22 cellular contexts compared by ENCODE assay signal in the genomic region with DNA sequence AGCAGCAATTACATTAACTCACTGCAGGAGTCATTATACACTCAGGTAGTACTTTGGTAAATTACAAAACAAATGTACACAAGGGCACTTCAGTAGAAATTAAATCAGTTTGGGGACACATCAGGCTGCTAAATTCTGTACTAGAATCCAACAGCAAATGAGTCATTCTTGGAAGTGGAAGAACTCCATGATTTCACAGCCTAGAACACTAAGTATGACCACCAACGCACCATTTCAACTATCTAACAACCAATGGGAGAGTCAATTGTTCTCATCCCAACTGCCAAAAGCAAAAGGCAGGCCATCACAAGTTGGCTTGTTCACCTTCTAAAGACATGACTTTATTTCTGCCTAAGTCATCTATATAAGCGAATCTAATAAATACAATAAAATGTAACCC.
"Had no signal": no experiment of that assay in that cellular context is flagged by ENCODE, and none has a peak within 500 bp of the region (broad histone marks: within the 10 kb centered on the region; RNA-seq: fewer than 3 reads in every experiment).

No MANE protein-coding gene starts in this region.

- H3K4me2 ChIP-seq: SK-N-SH had no signal

- DNase-seq: KBM-7; MV-4-11; NCI-H1048; NCI-H1105; NCI-H1436 treated with DMSO at 0.1 percent for 48 hours; NCI-H1694; NCI-H187 treated with DMSO at 0.1 percent for 48 hours; NCI-H2029 treated with DMSO at 0.1 percent for 48 hours; NCI-H2171 treated with DMSO at 0.1 percent for 48 hours; NCI-H2227 treated with DMSO at 0.1 percent for 48 hours; NCI-H524; NCI-H526 treated with DMSO at 0.1 percent for 48 hours; NCI-H748 treated with DMSO at 0.1 percent for 48 hours; NK-92 treated with Interleukin-12 subunit alpha and Interleukin-12 subunit beta, amount 100 ng/mL, for 24 hours; PC-3; SHP77; SK-N-SH; SW 1271; T-cell had no signal

- H3K27me3 Mint-ChIP-seq: T-cell had no signal

- H3K4me3 Mint-ChIP-seq: T-cell had no signal

- H3K9me3 ChIP-seq: SK-N-SH had no signal

- FAIRE-seq: HTR-8/SVneo had no signal

- H3K9me3 Mint-ChIP-seq: T-cell had no signal

- H3K27ac ChIP-seq: RWPE1 had no signal

- ATAC-seq: Panc1, PC-3, T-cell had no signal

- H3K9me2 ChIP-seq: SK-N-SH had no signal

- H3K27ac Mint-ChIP-seq: T-cell had no signal

- H3K9ac ChIP-seq: SK-N-SH had no signal

- H3K4me1 Mint-ChIP-seq: T-cell had no signal
